Comparison of ENCODE assay signal across 1 cellular context in genomic region chr11:2853997-2854560, GRCh38.
TF ChIP-seq lines count a peak whose summit lies in the region.

No MANE protein-coding gene starts in this region.

TF ChIP-seq in H1, 55 proteins besides CTCF, POLR2A, EP300 and RAD21:
- TF ChIP-seq CTBP2 (IDR thresholded peaks at IDR 0.05; ENCODE audit: borderline replicate concordance, insufficient read depth, insufficient read length, low read length) (no peak), YY1 (IDR thresholded peaks at IDR 0.05; ENCODE audit: low read depth, low read length) (no peak), MAFK (IDR thresholded peaks at IDR 0.05; ENCODE audit: low read depth, low read length) (no peak), SIRT6 (IDR thresholded peaks at IDR 0.05; ENCODE audit: low read length) (no peak), BRCA1 (IDR thresholded peaks at IDR 0.05; ENCODE audit: low read depth, low read length) (no peak)
- TF ChIP-seq, protein P1, sequence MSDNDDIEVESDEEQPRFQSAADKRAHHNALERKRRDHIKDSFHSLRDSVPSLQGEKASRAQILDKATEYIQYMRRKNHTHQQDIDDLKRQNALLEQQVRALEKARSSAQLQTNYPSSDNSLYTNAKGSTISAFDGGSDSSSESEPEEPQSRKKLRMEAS (IDR thresholded peaks at IDR 0.05), result no peak
